In the genomic region with DNA sequence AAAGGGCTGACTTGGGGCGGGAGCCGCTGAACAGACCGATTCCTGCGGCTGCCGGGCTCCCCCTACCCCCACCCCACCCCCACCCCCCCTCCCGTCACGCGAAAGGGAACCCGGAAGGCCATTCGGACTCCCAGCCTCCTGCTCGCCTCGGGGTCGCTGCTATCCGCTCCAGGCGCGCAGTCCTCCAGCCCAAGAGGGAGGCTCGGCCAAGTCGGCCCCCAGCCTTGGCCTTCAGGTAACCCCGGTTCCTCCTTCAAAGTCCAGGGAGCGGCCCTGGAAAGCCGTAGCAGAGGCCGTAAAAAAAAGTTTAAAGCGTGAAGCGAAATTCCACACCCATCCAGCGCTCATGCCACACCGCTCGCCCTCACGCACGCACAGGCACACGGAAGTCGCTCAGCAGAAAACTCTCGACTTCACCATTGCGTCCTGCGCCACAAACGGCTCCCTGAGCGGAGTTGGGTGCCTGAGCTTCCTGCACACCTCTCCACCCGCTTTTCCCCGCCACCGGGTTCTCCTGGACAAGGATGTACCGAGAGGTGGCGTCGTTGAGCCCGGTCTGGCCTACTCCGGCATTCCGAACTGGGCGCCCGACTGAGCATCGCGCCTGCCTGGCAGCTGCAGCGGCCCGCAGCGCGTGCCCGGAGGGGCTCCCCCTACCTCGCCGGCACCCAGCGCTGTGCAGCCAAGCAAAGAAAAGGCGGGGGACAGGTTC, we compare ENCODE assay signal across 8 cellular contexts. TPM values are rescaled to one million over a fixed set of nuclear protein-coding genes. Genes with fewer than 3 reads are reported as not detected.
A peak's percentile ranks its signal among the peaks of the same experiment; 100 is the strongest.
DNase-seq lines count a peak whose midpoint lies in the region; ATAC-seq and TF ChIP-seq lines count a peak whose summit lies in the region.

No MANE protein-coding gene starts in this region.

- no peaks in the 10 kb centered on the region for H3K4me1 ChIP-seq in colonic mucosa
- H3K4me1 ChIP-seq in psoas muscle: no peaks in the 10 kb centered on the region

- WGBS in psoas muscle, 3 donors: 1% methylated on average over 52 to 58 of the region's 58 CpGs

- H3K4me3 ChIP-seq in AG09309 (ENCODE audit: control insufficient read depth, low read depth, low read length): peak overlapping the region; percentile 17
- no peak overlapping the region for H3K4me3 ChIP-seq in HFF-Myc (replicated peaks; ENCODE audit: low read depth, low read length)
- H3K4me3 ChIP-seq in colonic mucosa: no peak overlapping the region
- H3K4me3 ChIP-seq in psoas muscle: no peak overlapping the region

- peaks cover 36% of the 10 kb centered on the region for H3K27me3 ChIP-seq in colonic mucosa
- peaks cover 11 to 71% (median 24%) of the 10 kb centered on the region in 3 donors for H3K27me3 ChIP-seq in psoas muscle (ENCODE audit: insufficient read depth in 3 of 3, low read length in 2 of 3)

- H3K9me3 ChIP-seq in colonic mucosa (no peaks in the 10 kb centered on the region), psoas muscle (no peaks in the 10 kb centered on the region)

- ATAC-seq in psoas muscle (no peak), GM21825 (IDR thresholded peaks at IDR 0.05; ENCODE audit: unreplicated experiment) (no peak)

- DNase-seq in AG09309 (ENCODE audit: low read depth) (no peak), HFF-Myc (ENCODE audit: extremely low read depth, low read depth) (no peak), colonic mucosa (peak; percentile 35), medulla oblongata (ENCODE audit: extremely low spot score) (peak; percentile 78), NCI-H1694 treated with DMSO at 0.1 percent for 48 hours (lab: John Stamatoyannopoulos, UW) (no peak), hepatic stellate cell (ENCODE audit: low spot score) (no peak), psoas muscle (no peak)

- H3K27ac ChIP-seq in colonic mucosa (no peak overlapping the region), psoas muscle (no peak overlapping the region)

- H3K36me3 ChIP-seq in colonic mucosa (no peaks in the 10 kb centered on the region), psoas muscle (ENCODE audit: insufficient read depth in 1 of 2, low read depth in 1 of 2) (no peaks in the 10 kb centered on the region)

- intact Hi-C loops in colonic mucosa (cut with DNase I): no loop called here
- intact Hi-C loops in psoas muscle (cut with DNase I): no loop called here

- peak; percentile 43 for TF ChIP-seq CTCF in AG09309 (IDR thresholded peaks at IDR 0.05; ENCODE audit: control insufficient read depth, insufficient read depth, low read depth, low read length, missing control alignments)
- peak; percentile 52 for TF ChIP-seq CTCF in HFF-Myc (IDR thresholded peaks at IDR 0.05; ENCODE audit: low read depth, low read length, missing control alignments)
- no peak for TF ChIP-seq CTCF in colonic mucosa (IDR thresholded peaks at IDR 0.05)
- TF ChIP-seq CTCF in psoas muscle (IDR thresholded peaks at IDR 0.05): no peak

- H3K9ac ChIP-seq in colonic mucosa (ENCODE audit: low read depth in 2 of 2, low read length in 2 of 2): no peak overlapping the region

RNA-seq across cellular contexts. Expression of gene SORCS3, which starts 1.4 kb away (rescaled TPM):
- under 1 TPM in 1 of 2 donors, not detected in 1; 0.08 TPM for total RNA-seq in colonic mucosa
- total RNA-seq in psoas muscle: not detected
- under 1 TPM in 1 of 3 donors, not detected in 2; 0.01 TPM for polyA plus RNA-seq in psoas muscle

Comparison
In these comparisons a context has a peak if more than half of its experiments do, and no peak if none do; other contexts are left out.
1. DNase-seq: peak in colonic mucosa (single experiment) and medulla oblongata (single experiment); none in AG09309 (single experiment), HFF-Myc (single experiment), NCI-H1694 treated with DMSO at 0.1 percent for 48 hours (single experiment), hepatic stellate cell (single experiment) and psoas muscle (0 of 2).
2. CTCF ChIP-seq: peak in AG09309 (single experiment) and HFF-Myc (single experiment); none in colonic mucosa (single experiment) and psoas muscle (single experiment).